16 cellular contexts compared by ENCODE assay signal in genomic region chr10:121085386-121085785, GRCh38.
"Had no signal": no experiment of that assay in that cellular context is flagged by ENCODE, and none has a peak within 500 bp of the region (broad histone marks: within the 10 kb centered on the region; RNA-seq: fewer than 3 reads in every experiment).

No MANE protein-coding gene starts in this region.

- ATAC-seq: activated naive CD8-positive, alpha-beta T cell treated with anti-CD3 and anti-CD28 coated beads, Interleukin-2, amount 50 U/mL, for 24 hours; gastrocnemius medialis; sciatic nerve; T-cell had no signal

- H3K9me3 ChIP-seq: ascending aorta, gastrocnemius medialis, left ventricle myocardium inferior, stomach, thoracic aorta had no signal

- H3K36me3 ChIP-seq: ascending aorta, gastrocnemius medialis, left ventricle myocardium inferior, stomach, thoracic aorta had no signal

- H3K27ac ChIP-seq: ascending aorta, gastrocnemius medialis, hepatocyte, left ventricle myocardium inferior, stomach, thoracic aorta had no signal

- H3K4me3 ChIP-seq: ascending aorta, gastrocnemius medialis, hepatocyte, left ventricle myocardium inferior, stomach, thoracic aorta had no signal

- H3K27me3 ChIP-seq: ascending aorta, gastrocnemius medialis, hepatocyte, stomach had no signal

- H3K4me1 ChIP-seq: ascending aorta, gastrocnemius medialis, left ventricle myocardium inferior had no signal

- DNase-seq: activated CD4-positive, CD25-positive, alpha-beta regulatory T cell treated with anti-CD3 and anti-CD28 coated beads, Interleukin-2, amount 50 U/mL, for 72 hours; activated naive CD4-positive, alpha-beta T cell treated with anti-CD3 and anti-CD28 coated beads for 36 hours; activated naive CD8-positive, alpha-beta T cell treated with anti-CD3 and anti-CD28 coated beads, Interleukin-2, amount 50 U/mL, for 24 hours; erythroblast; gastrocnemius medialis; kidney; left ventricle myocardium inferior; mesenchymal stem cell; stimulated activated CD4-positive, alpha-beta T cell treated with anti-CD3 and anti-CD28 coated beads, Interleukin-1b, Interleukin-23, amount 100 ng/mL, for 48 hours; stomach; T-cell; T-helper 9 cell had no signal
